Comparison of ENCODE assay signal across 1 cellular context in genomic region chr1:89072466-89073065, GRCh38. TPM values are rescaled to one million over a fixed set of nuclear protein-coding genes. Genes with fewer than 3 reads are reported as not detected.
"Had no signal": no experiment of that assay in that cellular context is flagged by ENCODE, and none has a peak within 500 bp of the region (broad histone marks: within the 10 kb centered on the region; RNA-seq: fewer than 3 reads in every experiment).

No MANE protein-coding gene starts in this region.

RNA-seq across cellular contexts. Expression of gene GBP2, which starts 53.3 kb away (rescaled TPM):
- total RNA-seq: frontal cortex had no signal
